10 cellular contexts compared by ENCODE assay signal in the genomic region with DNA sequence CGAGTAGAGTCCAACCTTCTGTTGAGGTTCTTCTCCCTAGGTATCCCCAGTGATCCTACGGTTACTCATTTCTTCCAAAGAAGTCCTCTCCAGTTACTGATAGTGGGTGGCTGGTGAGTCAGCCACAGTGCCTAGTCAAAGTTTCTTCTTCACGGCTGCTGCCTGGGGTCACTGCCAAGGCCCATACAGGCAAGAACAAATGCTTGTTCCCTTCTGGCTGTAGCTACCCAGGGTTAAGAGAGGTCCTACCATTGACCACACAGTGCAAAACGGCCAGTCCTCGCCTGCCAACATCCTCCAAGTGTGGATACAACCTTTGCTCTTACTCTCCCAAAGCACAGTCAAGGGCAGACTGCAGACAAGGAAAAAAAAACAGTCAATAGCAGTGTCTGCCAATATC. TPM values are rescaled to one million over a fixed set of nuclear protein-coding genes. Genes with fewer than 3 reads are reported as not detected.
DNase-seq lines count a peak whose midpoint lies in the region; TF ChIP-seq lines count a peak whose summit lies in the region.
"Had no signal": no experiment of that assay in that cellular context is flagged by ENCODE, and none has a peak within 500 bp of the region (broad histone marks: within the 10 kb centered on the region; RNA-seq: fewer than 3 reads in every experiment).

No MANE protein-coding gene starts in this region.

- POLR2A ChIA-PET in MCF 10A (lab: Yijun Ruan, JAX) = interaction anchor here (0.6 to 4.9 kb wide), 14 partner anchors 9 to 1743 kb away, joined by 3 to 26 read pairs (median 4); a partner anchor contains a TSS
- POLR2A ChIA-PET in Caco-2 (lab: Charles Lee) = no interaction called here

- DNase-seq in MCF 10A (ENCODE audit: unreplicated experiment) = peak; percentile 80
- DNase-seq in breast epithelium (ENCODE audit: low spot score in 2 of 2) = no peak
- peak; percentile 81 for DNase-seq in choroid plexus epithelial cell (ENCODE audit: low read depth)
- peak; percentile 93 for DNase-seq in osteoblast (ENCODE audit: insufficient read length, low spot score, missing footprints)
- no peak for DNase-seq in HPDE6-E6E7 (ENCODE audit: extremely low spot score)
- DNase-seq in kidney glomerular epithelial cell (lab: John Stamatoyannopoulos, UW) = no peak
- DNase-seq in Caco-2 = no peak
- DNase-seq in immature natural killer cell = no peak
- DNase-seq: DMS153 had no signal

- H3K27ac ChIP-seq in breast epithelium = no peak overlapping the region
- no peak overlapping the region for H3K27ac ChIP-seq in osteoblast (ENCODE audit: low read depth, low read length)
- H3K27ac ChIP-seq: prostate gland had no signal

- H3K9me3 Mint-ChIP-seq in MCF 10A (ENCODE audit: unreplicated experiment) (no peaks in the 10 kb centered on the region), Caco-2 (ENCODE audit: unreplicated experiment) (no peaks in the 10 kb centered on the region), immature natural killer cell (no peaks in the 10 kb centered on the region)

- no peaks in the 10 kb centered on the region for H3K27me3 ChIP-seq in breast epithelium
- H3K27me3 ChIP-seq in osteoblast (ENCODE audit: insufficient read depth, low read length) = no peaks in the 10 kb centered on the region
- no peaks in the 10 kb centered on the region for H3K27me3 ChIP-seq in Caco-2 (replicated peaks; ENCODE audit: control insufficient read depth, insufficient read depth, low read length)

- H3K4me1 Mint-ChIP-seq in MCF 10A (ENCODE audit: insufficient read depth, unreplicated experiment) = peaks cover 38% of the 10 kb centered on the region
- H3K4me1 Mint-ChIP-seq in Caco-2 (ENCODE audit: low read depth, unreplicated experiment) = peaks cover 13% of the 10 kb centered on the region
- H3K4me1 Mint-ChIP-seq in immature natural killer cell = peaks cover 31 to 33% of the 10 kb centered on the region in 2 donors

- H3K27me3 Mint-ChIP-seq in MCF 10A (ENCODE audit: insufficient read depth, unreplicated experiment) = no peaks in the 10 kb centered on the region
- no peaks in the 10 kb centered on the region for H3K27me3 Mint-ChIP-seq in Caco-2 (ENCODE audit: insufficient read depth, unreplicated experiment)
- peaks cover 3 to 6% (median 6%) of the 10 kb centered on the region in 3 donors for H3K27me3 Mint-ChIP-seq in immature natural killer cell (ENCODE audit: low read depth in 3 of 3)

- H3K4me2 ChIP-seq in osteoblast (ENCODE audit: insufficient read depth, low read length) = peak overlapping the region; percentile 12

- intact Hi-C loops in MCF 10A (cut with micrococcal nuclease) (no loop called here), breast epithelium (cut with DNase I; ENCODE audit: low total_unique reads) (loop anchor here (10.0 kb wide), 1 partner anchor 68 kb away; no protein-coding TSS in a partner anchor), Caco-2 (cut with micrococcal nuclease; ENCODE audit: unreplicated experiment) (loop anchor here (10.0 kb wide), 1 partner anchor 258 kb away; a partner anchor contains a TSS)

- no peaks in the 10 kb centered on the region for H3K36me3 ChIP-seq in breast epithelium
- no peaks in the 10 kb centered on the region for H3K36me3 ChIP-seq in osteoblast (ENCODE audit: insufficient read depth, low read length)
- no peaks in the 10 kb centered on the region for H3K36me3 ChIP-seq in Caco-2 (ENCODE audit: control insufficient read depth, insufficient read depth, low read length)
- H3K36me3 ChIP-seq: prostate gland had no signal

- H3K27ac Mint-ChIP-seq in MCF 10A (ENCODE audit: low read depth, unreplicated experiment) = peak overlapping the region; percentile 40
- no peak overlapping the region for H3K27ac Mint-ChIP-seq in Caco-2 (ENCODE audit: unreplicated experiment)
- H3K27ac Mint-ChIP-seq in immature natural killer cell = peak overlapping the region in 2 of 6 donors; percentile 6 to 63

- H3K36me3 Mint-ChIP-seq in MCF 10A (ENCODE audit: insufficient read depth, unreplicated experiment) (peaks cover 6% of the 10 kb centered on the region), Caco-2 (ENCODE audit: insufficient read depth, unreplicated experiment) (peaks cover 14% of the 10 kb centered on the region), immature natural killer cell (no peaks in the 10 kb centered on the region)

- H3K9me3 ChIP-seq in breast epithelium (no peaks in the 10 kb centered on the region), osteoblast (ENCODE audit: low read depth, low read length) (no peaks in the 10 kb centered on the region), Caco-2 (no peaks in the 10 kb centered on the region)
- H3K9me3 ChIP-seq: prostate gland had no signal

- TF ChIP-seq CTCF in MCF 10A (IDR thresholded peaks at IDR 0.05; ENCODE audit: unreplicated experiment) = no peak
- no peak for TF ChIP-seq CTCF in breast epithelium (IDR thresholded peaks at IDR 0.05)
- TF ChIP-seq CTCF in choroid plexus epithelial cell (conservative IDR thresholded peaks at IDR 0.05; ENCODE audit: low read depth, low read length) = no peak
- no peak for TF ChIP-seq CTCF in osteoblast (IDR thresholded peaks at IDR 0.05; ENCODE audit: extremely low read depth, low read depth, low read length)
- no peak for TF ChIP-seq CTCF in Caco-2 (IDR thresholded peaks at IDR 0.05; ENCODE audit: insufficient read depth in 1 of 2, low read depth in 1 of 2, low read length in 1 of 2, severe bottlenecking in 1 of 2, unreplicated experiment in 1 of 2)

- H3K4me3 Mint-ChIP-seq in MCF 10A (ENCODE audit: unreplicated experiment) (no peak overlapping the region), Caco-2 (ENCODE audit: unreplicated experiment) (no peak overlapping the region), immature natural killer cell (no peak overlapping the region)

- no peak overlapping the region for H3K4me3 ChIP-seq in breast epithelium
- no peak overlapping the region for H3K4me3 ChIP-seq in choroid plexus epithelial cell (ENCODE audit: low read depth, low read length)
- H3K4me3 ChIP-seq in osteoblast (ENCODE audit: insufficient read depth, low read length) = no peak overlapping the region
- no peak overlapping the region for H3K4me3 ChIP-seq in Caco-2 (ENCODE audit: low read depth, low read length)
- H3K4me3 ChIP-seq: prostate gland had no signal

- no peak overlapping the region for H2AFZ ChIP-seq in osteoblast (ENCODE audit: low read length)

- no peaks in the 10 kb centered on the region for H4K20me1 ChIP-seq in osteoblast (ENCODE audit: insufficient read depth, low read length)

- CTCF ChIA-PET in MCF 10A (lab: Yijun Ruan, JAX) (interaction anchor here (0.6 to 5.0 kb wide), 8 partner anchors 10 to 1411 kb away, joined by 3 to 37 read pairs (median 4); no protein-coding TSS in a partner anchor), Caco-2 (lab: Charles Lee) (no interaction called here)

- H3K4me1 ChIP-seq in breast epithelium (no peaks in the 10 kb centered on the region), osteoblast (ENCODE audit: insufficient read depth, low read length) (peaks cover 23% of the 10 kb centered on the region), Caco-2 (peaks cover 4% of the 10 kb centered on the region; the same call in 1 of the 2 replicates)
- H3K4me1 ChIP-seq: prostate gland had no signal

- TF ChIP-seq POLR2A in breast epithelium (IDR thresholded peaks at IDR 0.05) = no peak

- peaks cover 12% of the 10 kb centered on the region for H3K79me2 ChIP-seq in osteoblast (ENCODE audit: insufficient read depth, low read length)

- no TSS peak for BruUV-seq in MCF 10A (replicated peaks; lab: Mats Ljungman, UMichigan)
- BruUV-seq in Caco-2 (replicated peaks; lab: Mats Ljungman, UMichigan) = no TSS peak

RNA-seq across cellular contexts. Expression of a gene that starts 2.9 kb away (rescaled TPM):
- total RNA-seq in MCF 10A (2022) (21.1 and 27.2 TPM in 2 replicates), breast epithelium (10 to 100 TPM; 29.1 to 49.6 (median 38.7) TPM), osteoblast (19.5 and 24.8 TPM in 2 replicates), Caco-2 (2022) (45.8 and 46.8 TPM in 2 replicates)
- polyA plus RNA-seq in immature natural killer cell = 100 to 1,000 TPM; 172 to 335 (median 206) TPM

Comparison
In these comparisons a context has a peak if more than half of its experiments do, and no peak if none do; other contexts are left out.
1. DNase-seq: peak in MCF 10A (single experiment), choroid plexus epithelial cell (single experiment) and osteoblast (single experiment); none in breast epithelium (0 of 2), HPDE6-E6E7 (single experiment), kidney glomerular epithelial cell (single experiment), Caco-2 (0 of 2) and immature natural killer cell (0 of 3).